25 cellular contexts compared by ENCODE assay signal in genomic region chr6:157659536-157660271, GRCh38.
DNase-seq lines count a peak whose midpoint lies in the region; ATAC-seq and TF ChIP-seq lines count a peak whose summit lies in the region.
"Had no signal": no experiment of that assay in that cellular context is flagged by ENCODE, and none has a peak within 500 bp of the region (broad histone marks: within the 10 kb centered on the region; RNA-seq: fewer than 3 reads in every experiment).

No MANE protein-coding gene starts in this region.

- TF ChIP-seq POLR2A in thyroid gland (IDR thresholded peaks at IDR 0.05), result no peak

- no peak overlapping the region for H3K27ac ChIP-seq in right atrium auricular region
- peak overlapping the region; percentile 4 to 77 (median 73) for H3K27ac ChIP-seq in thyroid gland
- H3K27ac ChIP-seq in hepatocyte, result no peak overlapping the region
- H3K27ac ChIP-seq: cardiac muscle cell, neural progenitor cell, Peyer's patch, sigmoid colon, thoracic aorta had no signal

- H3K4me2 ChIP-seq in hepatocyte, result no peak overlapping the region
- H3K4me2 ChIP-seq: neural progenitor cell had no signal

- no peaks in the 10 kb centered on the region for H3K79me2 ChIP-seq in hepatocyte

- H3K27me3 ChIP-seq in right atrium auricular region (no peaks in the 10 kb centered on the region), thyroid gland (no peaks in the 10 kb centered on the region), hepatocyte (no peaks in the 10 kb centered on the region)
- H3K27me3 ChIP-seq: cardiac muscle cell, neural progenitor cell, Peyer's patch, sigmoid colon had no signal

- H3K9me3 ChIP-seq in right atrium auricular region (no peaks in the 10 kb centered on the region), thyroid gland (no peaks in the 10 kb centered on the region), hepatocyte (ENCODE audit: low read depth) (no peaks in the 10 kb centered on the region)
- H3K9me3 ChIP-seq: Peyer's patch, sigmoid colon, thoracic aorta had no signal

- DNase-seq in cardiac septum (ENCODE audit: low spot score) (peak; percentile 68), right atrium auricular region (ENCODE audit: low spot score) (no peak), NCI-H146 (lab: John Stamatoyannopoulos, UW) (peak; percentile 25), astrocyte of the hippocampus (ENCODE audit: low read depth, low spot score) (peak; percentile 36), thyroid gland (peak; percentile 46 to 53), hepatocyte (ENCODE audit: low spot score) (no peak)
- DNase-seq: activated CD4-positive, alpha-beta T cell treated with anti-CD3 and anti-CD28 coated beads for 4 hours; activated naive CD4-positive, alpha-beta T cell treated with anti-CD3 and anti-CD28 coated beads, Interleukin-2, amount 50 U/mL, for 16 hours; CD4-positive, alpha-beta memory T cell; cortex of kidney; DMS153; HFFc6; kidney glomerular epithelial cell; NCI-H1417 treated with DMSO at 0.1 percent for 48 hours; NCI-H2227 treated with DMSO at 0.1 percent for 48 hours; Peyer's patch; posterior cingulate gyrus; stimulated activated naive CD8-positive, alpha-beta T cell treated with anti-CD3 and anti-CD28 coated beads, Interleukin-15, Interleukin-2, amounts not matched to agents 100 U/mL and 50 U/mL, for 24 hours had no signal

- H2AFZ ChIP-seq in hepatocyte, result no peak overlapping the region
- H2AFZ ChIP-seq: neural progenitor cell had no signal

- H3K36me3 ChIP-seq in right atrium auricular region (no peaks in the 10 kb centered on the region), thyroid gland (no peaks in the 10 kb centered on the region), hepatocyte (replicated peaks; ENCODE audit: insufficient read depth, low read depth) (no peaks in the 10 kb centered on the region)
- H3K36me3 ChIP-seq: cardiac muscle cell, neural progenitor cell, thoracic aorta had no signal

- ATAC-seq in HG03442 (IDR thresholded peaks at IDR 0.05; ENCODE audit: unreplicated experiment), result no peak
- ATAC-seq: stimulated activated naive CD8-positive, alpha-beta T cell treated with anti-CD3 and anti-CD28 coated beads, Interleukin-15, Interleukin-2, amounts not matched to agents 100 U/mL and 50 U/mL, for 24 hours; T-cell had no signal

- H3K4me1 ChIP-seq in right atrium auricular region (no peaks in the 10 kb centered on the region), thyroid gland (peaks cover 17 to 20% of the 10 kb centered on the region in 2 donors), hepatocyte (ENCODE audit: insufficient read depth) (no peaks in the 10 kb centered on the region)
- H3K4me1 ChIP-seq: neural progenitor cell, Peyer's patch, sigmoid colon had no signal

- 52 to 55% methylated on average over 19 of the region's 19 CpGs for WGBS in thyroid gland, 2 donors
- WGBS in hepatocyte (ENCODE audit: low lambda C conversion rate, missing lambda C conversion rate), result 80% methylated on average over 19 of the region's 19 CpGs

- no peak for TF ChIP-seq CTCF in right atrium auricular region (IDR thresholded peaks at IDR 0.05)
- TF ChIP-seq CTCF in thyroid gland (IDR thresholded peaks at IDR 0.05), result no peak
- no peak for TF ChIP-seq CTCF in hepatocyte (IDR thresholded peaks at IDR 0.05; ENCODE audit: poor library complexity)

- H3K4me3 ChIP-seq in right atrium auricular region (no peak overlapping the region), thyroid gland (replicated peaks in 1 of 3) (no peak overlapping the region), hepatocyte (no peak overlapping the region)
- H3K4me3 ChIP-seq: cardiac muscle cell, lung, neural progenitor cell, Peyer's patch, sigmoid colon, thoracic aorta had no signal

- no peaks in the 10 kb centered on the region for H3K9me2 ChIP-seq in hepatocyte (replicated peaks; ENCODE audit: insufficient read depth)

- intact Hi-C loops in cardiac septum (cut with DNase I), result no loop called here
- intact Hi-C loops in thyroid gland (cut with DNase I), result loop anchor here (10.0 kb wide), 3 partner anchors 95 to 415 kb away; no protein-coding TSS in a partner anchor

- H4K20me1 ChIP-seq in hepatocyte (ENCODE audit: insufficient read depth, poor library complexity, severe bottlenecking), result no peaks in the 10 kb centered on the region

Comparison
In these comparisons a context has a peak if more than half of its experiments do, and no peak if none do; other contexts are left out.
1. DNase-seq: peak in cardiac septum (single experiment), NCI-H146 (single experiment), astrocyte of the hippocampus (single experiment) and thyroid gland (2 of 2); none in right atrium auricular region (single experiment) and hepatocyte (single experiment).
2. H3K27ac ChIP-seq: peak in thyroid gland (3 of 3); none in right atrium auricular region (0 of 2) and hepatocyte (single experiment).